In the genomic region with DNA sequence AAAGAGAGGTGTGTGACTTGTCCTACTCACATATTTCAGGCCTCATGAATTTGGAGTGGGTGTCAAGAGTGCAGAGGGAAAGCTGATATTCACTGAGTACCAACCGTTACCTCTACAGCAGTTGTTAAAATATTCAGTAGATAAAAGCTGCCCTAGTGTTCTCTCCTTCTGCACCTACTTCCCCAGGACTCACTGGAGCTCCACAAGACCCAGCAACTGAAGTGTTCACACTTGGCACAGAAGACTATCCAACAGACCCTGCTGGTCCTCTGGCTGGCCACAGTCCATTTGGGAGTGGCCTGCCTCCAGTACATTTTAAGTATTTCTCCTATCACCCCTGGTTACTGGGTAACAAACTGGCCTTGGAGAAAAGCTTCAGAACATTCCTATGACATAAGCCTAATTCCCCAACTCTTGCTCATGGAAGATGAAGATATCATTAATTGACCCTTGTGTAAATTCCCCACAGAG, we compare ENCODE assay signal across 19 cellular contexts.
DNase-seq lines count a peak whose midpoint lies in the region; ATAC-seq, FAIRE-seq and TF ChIP-seq lines count a peak whose summit lies in the region.
"Had no signal": no experiment of that assay in that cellular context is flagged by ENCODE, and none has a peak within 500 bp of the region (broad histone marks: within the 10 kb centered on the region; RNA-seq: fewer than 3 reads in every experiment).

No MANE protein-coding gene starts in this region.

- peak overlapping the region; percentile 16 to 53 for H3K27ac ChIP-seq in left lung
- H3K27ac ChIP-seq: neural progenitor cell had no signal

- TF ChIP-seq CTCF in epithelial cell of proximal tubule (conservative IDR thresholded peaks at IDR 0.05; ENCODE audit: low read depth, low read length) (no peak), left lung (IDR thresholded peaks at IDR 0.05) (no peak), D721Med (IDR thresholded peaks at IDR 0.05; ENCODE audit: insufficient read depth, missing control alignments) (no peak)

- TF ChIP-seq POLR2A in erythroblast (IDR thresholded peaks at IDR 0.05; ENCODE audit: low read length): no peak

- no peak overlapping the region for H3K27ac Mint-ChIP-seq in immature natural killer cell
- H3K27ac Mint-ChIP-seq: activated CD8-positive, alpha-beta memory T cell treated with anti-CD3 and anti-CD28 coated beads, Interleukin-2, amount 10 ng/mL, durations not matched to agents 7 days and 5 days; activated naive CD4-positive, alpha-beta T cell treated with anti-CD3 and anti-CD28 coated beads, Interleukin-2, amount 50 U/mL, for 24 hours; neural progenitor cell; type B pancreatic cell had no signal

- H3K27me3 ChIP-seq in MG63 (no peaks in the 10 kb centered on the region), left lung (no peaks in the 10 kb centered on the region)
- H3K27me3 ChIP-seq: neural progenitor cell had no signal

- peak; percentile 85 for ATAC-seq in left lung
- ATAC-seq: activated CD8-positive, alpha-beta memory T cell treated with anti-CD3 and anti-CD28 coated beads, Interleukin-2, amount 10 ng/mL, durations not matched to agents 7 days and 5 days had no signal

- peaks cover 0 to 3% (median 0%) of the 10 kb centered on the region in 3 donors for H3K36me3 Mint-ChIP-seq in immature natural killer cell
- H3K36me3 Mint-ChIP-seq: activated CD8-positive, alpha-beta memory T cell treated with anti-CD3 and anti-CD28 coated beads, Interleukin-2, amount 10 ng/mL, durations not matched to agents 7 days and 5 days; activated naive CD4-positive, alpha-beta T cell treated with anti-CD3 and anti-CD28 coated beads, Interleukin-2, amount 50 U/mL, for 24 hours had no signal

- FAIRE-seq in urothelium cell line (lab: Jason Lieb, UNC) (no peak), D721Med (lab: Jason Lieb, UNC) (no peak)
- FAIRE-seq: G401.6, kidney had no signal

- intact Hi-C loops in left lung (cut with DNase I): no loop called here

- H3K4me1 ChIP-seq in left lung: peaks cover 0 to 10% of the 10 kb centered on the region in 2 donors

- H3K4me3 ChIP-seq in MG63 (no peak overlapping the region), epithelial cell of proximal tubule (ENCODE audit: low read depth, low read length) (no peak overlapping the region), left lung (no peak overlapping the region)
- H3K4me3 ChIP-seq: neural progenitor cell had no signal

- in situ Hi-C loops in ACHN (cut with HindIII; ENCODE audit: low pct_ligation_motif_present, low pct_unique_long_range_greater_than_20kb, low sequenced_read_pairs): no loop called here

- H3K27me3 Mint-ChIP-seq in immature natural killer cell (ENCODE audit: low read depth in 3 of 3): peaks cover 0 to 2% (median 0%) of the 10 kb centered on the region in 3 donors
- H3K27me3 Mint-ChIP-seq: activated CD8-positive, alpha-beta memory T cell treated with anti-CD3 and anti-CD28 coated beads, Interleukin-2, amount 10 ng/mL, durations not matched to agents 7 days and 5 days; activated naive CD4-positive, alpha-beta T cell treated with anti-CD3 and anti-CD28 coated beads, Interleukin-2, amount 50 U/mL, for 24 hours had no signal

- H3K9me3 ChIP-seq in MG63: no peaks in the 10 kb centered on the region
- H3K9me3 ChIP-seq in left lung: no peaks in the 10 kb centered on the region

- H3K4me3 Mint-ChIP-seq in immature natural killer cell: no peak overlapping the region
- H3K4me3 Mint-ChIP-seq: activated CD8-positive, alpha-beta memory T cell treated with anti-CD3 and anti-CD28 coated beads, Interleukin-2, amount 10 ng/mL, durations not matched to agents 7 days and 5 days; activated naive CD4-positive, alpha-beta T cell treated with anti-CD3 and anti-CD28 coated beads, Interleukin-2, amount 50 U/mL, for 24 hours; neural progenitor cell; type B pancreatic cell had no signal

- H3K4me1 Mint-ChIP-seq in immature natural killer cell: no peaks in the 10 kb centered on the region
- H3K4me1 Mint-ChIP-seq: activated CD8-positive, alpha-beta memory T cell treated with anti-CD3 and anti-CD28 coated beads, Interleukin-2, amount 10 ng/mL, durations not matched to agents 7 days and 5 days; activated naive CD4-positive, alpha-beta T cell treated with anti-CD3 and anti-CD28 coated beads, Interleukin-2, amount 50 U/mL, for 24 hours had no signal

- DNase-seq in ACHN: peak; percentile 78
- peak; percentile 38 for DNase-seq in MG63
- DNase-seq in epithelial cell of proximal tubule (ENCODE audit: low read depth): peak; percentile 80
- DNase-seq in left lung: peak in 1 of 2 donors; percentile 40
- DNase-seq in urothelium cell line (ENCODE audit: low spot score): no peak
- no peak for DNase-seq in D721Med (ENCODE audit: insufficient read length, low spot score)
- DNase-seq in erythroblast (lab: John Stamatoyannopoulos, UW): no peak
- no peak for DNase-seq in immature natural killer cell
- DNase-seq: activated CD8-positive, alpha-beta memory T cell treated with anti-CD3 and anti-CD28 coated beads, Interleukin-2, amount 10 ng/mL, durations not matched to agents 7 days and 5 days; cortex of kidney; H7; kidney; MM.1S; SIG-M5; stimulated activated CD4-positive, alpha-beta T cell treated with anti-CD3 and anti-CD28 coated beads, Interleukin-15, amount 100 ng/mL, for 24 hours had no signal

- peaks cover 7 to 38% (median 16%) of the 10 kb centered on the region in 6 donors for H3K9me3 Mint-ChIP-seq in immature natural killer cell
- H3K9me3 Mint-ChIP-seq: activated naive CD4-positive, alpha-beta T cell treated with anti-CD3 and anti-CD28 coated beads, Interleukin-2, amount 50 U/mL, for 24 hours; neural progenitor cell; type B pancreatic cell had no signal

- H3K36me3 ChIP-seq in MG63: no peaks in the 10 kb centered on the region
- H3K36me3 ChIP-seq in left lung: no peaks in the 10 kb centered on the region
- H3K36me3 ChIP-seq: neural progenitor cell had no signal

Comparison
In these comparisons a context has a peak if more than half of its experiments do, and no peak if none do; other contexts are left out.
1. DNase-seq: peak in ACHN (single experiment), MG63 (single experiment) and epithelial cell of proximal tubule (single experiment); none in urothelium cell line (single experiment), D721Med (single experiment), erythroblast (0 of 2) and immature natural killer cell (0 of 3).